25 cellular contexts compared by ENCODE assay signal in genomic region chr6:169850154-169850553, GRCh38.
"Had no signal": no experiment of that assay in that cellular context is flagged by ENCODE, and none has a peak within 500 bp of the region (broad histone marks: within the 10 kb centered on the region; RNA-seq: fewer than 3 reads in every experiment).

No MANE protein-coding gene starts in this region.

- H3K4me3 ChIP-seq: ascending aorta, body of pancreas, Peyer's patch, SJCRH30 had no signal

- H3K4me1 ChIP-seq: ascending aorta, body of pancreas, Peyer's patch had no signal

- H3K27me3 ChIP-seq: ascending aorta, body of pancreas, Peyer's patch, SJCRH30 had no signal

- H3K9me3 ChIP-seq: ascending aorta, body of pancreas, Peyer's patch, SJCRH30, SK-N-SH had no signal

- ATAC-seq: activated naive CD4-positive, alpha-beta T cell treated with anti-CD3 and anti-CD28 coated beads, Interleukin-2, amount 50 U/mL, for 72 hours; activated naive CD8-positive, alpha-beta T cell treated with anti-CD3 and anti-CD28 coated beads, Interleukin-2, amount 50 U/mL, for 24 hours; body of pancreas had no signal

- H3K27ac ChIP-seq: ascending aorta, body of pancreas, Peyer's patch, RWPE1, SJCRH30, VCaP had no signal

- H3K36me3 ChIP-seq: ascending aorta, Peyer's patch, SJCRH30 had no signal

- DNase-seq: activated CD4-positive, alpha-beta memory T cell treated with anti-CD3 and anti-CD28 coated beads for 36 hours; activated CD4-positive, alpha-beta T cell treated with anti-CD3 and anti-CD28 coated beads, Interleukin-2, amount 10 ng/mL, durations not matched to agents 7 days and 5 days; activated CD4-positive, CD25-positive, alpha-beta regulatory T cell; activated effector memory CD4-positive, alpha-beta T cell treated with anti-CD3 and anti-CD28 coated beads, Interleukin-2, amount 50 U/mL, for 16 hours; activated naive CD4-positive, alpha-beta T cell treated with Interleukin-2 at 50 U/mL for 16 hours; activated naive CD8-positive, alpha-beta T cell treated with anti-CD3 and anti-CD28 coated beads, Interleukin-2, amount 50 U/mL, for 24 hours; activated T-cell treated with anti-CD3 and anti-CD28 coated beads, Interleukin-2, amount 50 U/mL, for 24 hours; amniotic stem cell; body of pancreas; Karpas-422; MM.1S; NCI-H1105; NCI-H1436 treated with DMSO at 0.1 percent for 48 hours; NCI-H187; NCI-H2081 treated with DMSO at 0.1 percent for 48 hours; NCI-H446; NCI-H524; SJCRH30; SK-N-SH; T-helper 1 cell had no signal
